In the genomic region with DNA sequence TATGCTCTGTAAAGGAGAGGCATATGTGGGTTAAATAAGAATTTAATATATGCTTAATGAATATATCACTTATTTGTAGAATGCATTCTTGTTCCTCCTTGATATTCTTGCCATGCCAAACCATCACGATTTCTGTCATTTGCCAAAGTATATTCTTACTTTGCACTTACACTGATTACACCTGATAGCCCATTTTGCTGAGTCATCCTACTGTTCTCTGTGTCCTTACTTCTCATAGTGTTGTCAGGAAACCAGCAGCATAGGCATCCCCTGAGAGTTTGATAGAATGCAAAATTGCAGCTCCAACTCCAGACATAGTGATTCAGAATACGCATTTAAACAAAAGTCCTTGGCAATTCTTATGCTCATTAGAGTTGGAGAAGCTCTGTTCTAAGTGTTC, we compare ENCODE assay signal across 28 cellular contexts.
"Had no signal": no experiment of that assay in that cellular context is flagged by ENCODE, and none has a peak within 500 bp of the region (broad histone marks: within the 10 kb centered on the region; RNA-seq: fewer than 3 reads in every experiment).

No MANE protein-coding gene starts in this region.

- H3K79me2 ChIP-seq: parathyroid adenoma had no signal

- H2AFZ ChIP-seq: neural progenitor cell, parathyroid adenoma had no signal

- H3K27me3 Mint-ChIP-seq: dendritic cell treated with granulocyte-macrophage colony-stimulating factor and Interleukin-4, amounts not matched to agents 40 ng/mL and 50 ng/mL, for 4 days; type B pancreatic cell had no signal

- H3K4me1 ChIP-seq: colonic mucosa, esophagus squamous epithelium, heart right ventricle, left lung, neural progenitor cell, parathyroid adenoma, testis, tibial artery had no signal

- H3K9me3 Mint-ChIP-seq: nephron, neural progenitor cell, type B pancreatic cell had no signal

- FAIRE-seq: islet of Langerhans had no signal

- H3K4me3 ChIP-seq: colonic mucosa, esophagus squamous epithelium, heart right ventricle, left lung, neural progenitor cell, testis, tibial artery had no signal

- H3K4me2 ChIP-seq: neural progenitor cell had no signal

- H3K4me1 Mint-ChIP-seq: naive thymus-derived CD4-positive, alpha-beta T cell; nephron; neural progenitor cell; stimulated activated effector memory CD8-positive, alpha-beta T cell treated with anti-CD3 and anti-CD28 coated beads, Interleukin-12 subunit alpha, Interleukin-12 subunit beta, amount 100 ng/mL, for 72 hours had no signal

- H3K27me3 ChIP-seq: colonic mucosa, esophagus squamous epithelium, heart right ventricle, left lung, neural progenitor cell, testis, tibial artery had no signal

- ATAC-seq: heart right ventricle; left cardiac atrium; left lung; naive thymus-derived CD4-positive, alpha-beta T cell; sciatic nerve; stimulated activated effector memory CD8-positive, alpha-beta T cell treated with anti-CD3 and anti-CD28 coated beads, Interleukin-12 subunit alpha, Interleukin-12 subunit beta, amount 100 ng/mL, for 72 hours; stimulated activated naive CD8-positive, alpha-beta T cell treated with anti-CD3 and anti-CD28 coated beads, Interleukin-15, Interleukin-2, amounts not matched to agents 100 U/mL and 50 U/mL, for 24 hours had no signal

- H3K27ac Mint-ChIP-seq: dendritic cell treated with granulocyte-macrophage colony-stimulating factor and Interleukin-4, amounts not matched to agents 40 ng/mL and 50 ng/mL, for 4 days; naive thymus-derived CD4-positive, alpha-beta T cell; nephron; neural progenitor cell; progenitor cell of endocrine pancreas; stimulated activated effector memory CD8-positive, alpha-beta T cell treated with anti-CD3 and anti-CD28 coated beads, Interleukin-12 subunit alpha, Interleukin-12 subunit beta, amount 100 ng/mL, for 72 hours; type B pancreatic cell had no signal

- H3K4me3 Mint-ChIP-seq: dendritic cell treated with granulocyte-macrophage colony-stimulating factor and Interleukin-4, amounts not matched to agents 40 ng/mL and 50 ng/mL, for 4 days; naive thymus-derived CD4-positive, alpha-beta T cell; nephron; neural progenitor cell; stimulated activated effector memory CD8-positive, alpha-beta T cell treated with anti-CD3 and anti-CD28 coated beads, Interleukin-12 subunit alpha, Interleukin-12 subunit beta, amount 100 ng/mL, for 72 hours; type B pancreatic cell had no signal

- H3K36me3 Mint-ChIP-seq: naive thymus-derived CD4-positive, alpha-beta T cell; neural progenitor cell; stimulated activated effector memory CD8-positive, alpha-beta T cell treated with anti-CD3 and anti-CD28 coated beads, Interleukin-12 subunit alpha, Interleukin-12 subunit beta, amount 100 ng/mL, for 72 hours; type B pancreatic cell had no signal

- DNase-seq: colonic mucosa; effector CD8-positive, alpha-beta T cell; erythroblast; esophagus squamous epithelium; foreskin melanocyte; glutamatergic neuron; heart right ventricle; hippocampal formation; left cardiac atrium; left lung; mesenchymal stem cell; midbrain; naive thymus-derived CD4-positive, alpha-beta T cell; stimulated activated CD4-positive, alpha-beta T cell treated with anti-CD3 and anti-CD28 coated beads, Interleukin-2, amount 100 ng/mL, for 24 hours; stimulated activated CD4-positive, alpha-beta T cell treated with anti-CD3 and anti-CD28 coated beads, Interleukin-4, amount 100 ng/mL, for 24 hours; stimulated activated naive CD8-positive, alpha-beta T cell treated with anti-CD3 and anti-CD28 coated beads, Interleukin-15, Interleukin-2, amounts not matched to agents 100 U/mL and 50 U/mL, for 24 hours; substantia nigra; testis; tibial artery had no signal

- H3K9ac ChIP-seq: neural progenitor cell, parathyroid adenoma had no signal

- H3K36me3 ChIP-seq: colonic mucosa, esophagus squamous epithelium, heart right ventricle, left lung, neural progenitor cell, tibial artery had no signal

- H3K27ac ChIP-seq: colonic mucosa, esophagus squamous epithelium, heart right ventricle, left lung, neural progenitor cell, parathyroid adenoma, testis, tibial artery had no signal

- H3K9me3 ChIP-seq: colonic mucosa, esophagus squamous epithelium, left lung, testis, tibial artery had no signal
